ENCODE assay signal across 29 cellular contexts in the genomic region with DNA sequence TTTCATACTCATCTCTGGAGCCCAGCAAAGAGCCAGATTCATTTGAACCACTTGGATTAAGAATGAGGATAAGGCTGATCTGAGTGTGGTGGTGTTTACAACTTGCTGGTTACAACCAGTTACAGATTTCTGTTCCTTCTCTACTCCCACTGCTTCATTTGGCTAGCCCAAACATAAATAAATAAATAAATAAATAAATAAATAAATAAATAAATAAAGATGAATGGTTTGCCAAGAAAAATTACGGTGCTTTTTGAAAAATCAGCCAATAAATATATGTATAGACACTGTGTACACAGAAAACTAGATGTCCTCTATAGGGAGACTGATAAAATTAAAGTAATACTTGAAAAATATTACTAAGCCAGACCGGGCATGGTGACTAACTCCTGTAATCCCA. TPM values are rescaled to one million over a fixed set of nuclear protein-coding genes. Genes with fewer than 3 reads are reported as not detected.
DNase-seq lines count a peak whose midpoint lies in the region; ATAC-seq lines count a peak whose summit lies in the region.
"Had no signal": no experiment of that assay in that cellular context is flagged by ENCODE, and none has a peak within 500 bp of the region (broad histone marks: within the 10 kb centered on the region; RNA-seq: fewer than 3 reads in every experiment).

No MANE protein-coding gene starts in this region.

- no peak overlapping the region for H3K4me3 Mint-ChIP-seq in activated CD4-positive, alpha-beta T cell treated with anti-CD3 and anti-CD28 coated beads for 36 hours
- no peak overlapping the region for H3K4me3 Mint-ChIP-seq in activated naive CD4-positive, alpha-beta T cell treated with anti-CD3 and anti-CD28 coated beads, Interleukin-2, amount 10 ng/mL, durations not matched to agents 7 days and 5 days
- no peak overlapping the region for H3K4me3 Mint-ChIP-seq in activated T-helper 17 cell treated with anti-CD3 and anti-CD28 coated beads, Interleukin-2, amount 50 U/mL, for 72 hours
- H3K4me3 Mint-ChIP-seq: CD14-positive monocyte; CD4-positive, alpha-beta memory T cell; CD4-positive, CD25-positive, alpha-beta regulatory T cell; CD8-positive, alpha-beta memory T cell had no signal

- H3K4me1 ChIP-seq in subcutaneous abdominal adipose tissue (ENCODE audit: control insufficient read depth in 5 of 5, insufficient read depth in 5 of 5, low read length in 5 of 5), result peaks cover 0 to 38% (median 20%) of the 10 kb centered on the region in 5 donors
- H3K4me1 ChIP-seq: BE2C, BLaER1 had no signal

- H3K9me3 ChIP-seq in subcutaneous abdominal adipose tissue (ENCODE audit: control insufficient read depth in 5 of 5, low read length in 5 of 5), result no peaks in the 10 kb centered on the region
- H3K9me3 ChIP-seq: BE2C, BLaER1 had no signal

- no peak for DNase-seq in activated CD4-positive, alpha-beta T cell treated with anti-CD3 and anti-CD28 coated beads for 36 hours
- DNase-seq in activated CD4-positive, alpha-beta T cell treated with anti-CD3 and anti-CD28 coated beads for 48 hours, result no peak
- no peak for DNase-seq in activated naive CD4-positive, alpha-beta T cell treated with anti-CD3 and anti-CD28 coated beads, Interleukin-2, amount 50 U/mL, for 72 hours (ENCODE audit: low spot score in 2 of 2)
- DNase-seq in activated naive CD4-positive, alpha-beta T cell treated with anti-CD3 and anti-CD28 coated beads, Interleukin-2, amount 10 ng/mL, durations not matched to agents 7 days and 5 days, result no peak
- DNase-seq in midbrain (lab: John Stamatoyannopoulos, UW), result no peak
- DNase-seq: ACHN; BE2C; C1 segment of cervical spinal cord; CD4-positive, alpha-beta memory T cell; CD4-positive, CD25-positive, alpha-beta regulatory T cell; CD8-positive, alpha-beta memory T cell; COR-L47; DMS 273 treated with DMSO at 0.1 percent for 48 hours; DMS153; DMS53; DMS79; DND-41; EL; GDM1 had no signal

- H3K9ac ChIP-seq in subcutaneous abdominal adipose tissue (ENCODE audit: low read length in 5 of 5), result peak overlapping the region in 1 of 5 donors; percentile 39
- H3K9ac ChIP-seq: BLaER1 had no signal

- CTCF ChIA-PET in activated CD4-positive, alpha-beta T cell treated with anti-CD3 and anti-CD28 coated beads for 36 hours (lab: Charles Lee), result no interaction called here
- CTCF ChIA-PET in activated naive CD4-positive, alpha-beta T cell treated with anti-CD3 and anti-CD28 coated beads, Interleukin-2, amount 10 ng/mL, durations not matched to agents 7 days and 5 days (lab: Charles Lee), result no interaction called here

- peaks cover 8% of the 10 kb centered on the region for H3K4me1 Mint-ChIP-seq in activated CD4-positive, alpha-beta T cell treated with anti-CD3 and anti-CD28 coated beads for 36 hours
- no peaks in the 10 kb centered on the region for H3K4me1 Mint-ChIP-seq in activated naive CD4-positive, alpha-beta T cell treated with anti-CD3 and anti-CD28 coated beads, Interleukin-2, amount 10 ng/mL, durations not matched to agents 7 days and 5 days
- H3K4me1 Mint-ChIP-seq in activated T-helper 17 cell treated with anti-CD3 and anti-CD28 coated beads, Interleukin-2, amount 50 U/mL, for 72 hours, result peaks cover 7% of the 10 kb centered on the region
- H3K4me1 Mint-ChIP-seq: CD14-positive monocyte; CD4-positive, alpha-beta memory T cell; CD8-positive, alpha-beta memory T cell had no signal

- H3K27ac ChIP-seq in subcutaneous abdominal adipose tissue (ENCODE audit: low read depth, low read length), result peak overlapping the region; percentile 24
- H3K27ac ChIP-seq: 22Rv1, BLaER1 had no signal

- peak; percentile 30 for ATAC-seq in activated CD4-positive, alpha-beta T cell treated with anti-CD3 and anti-CD28 coated beads for 36 hours
- peak; percentile 33 to 57 for ATAC-seq in activated naive CD4-positive, alpha-beta T cell treated with anti-CD3 and anti-CD28 coated beads, Interleukin-2, amount 50 U/mL, for 72 hours
- peak; percentile 42 for ATAC-seq in activated T-helper 17 cell treated with anti-CD3 and anti-CD28 coated beads, Interleukin-2, amount 50 U/mL, for 72 hours (replicated peaks)
- ATAC-seq in GM21390 (IDR thresholded peaks at IDR 0.05; ENCODE audit: unreplicated experiment), result no peak

- intact Hi-C loops in activated CD4-positive, alpha-beta T cell treated with anti-CD3 and anti-CD28 coated beads for 36 hours (cut with DNase I, micrococcal nuclease), result loop anchor here in 1 of 2 experiments (10.0 kb wide), 1 partner anchor 537 kb away; no protein-coding TSS in a partner anchor

- H3K27ac Mint-ChIP-seq in activated CD4-positive, alpha-beta T cell treated with anti-CD3 and anti-CD28 coated beads for 36 hours, result no peak overlapping the region
- no peak overlapping the region for H3K27ac Mint-ChIP-seq in activated naive CD4-positive, alpha-beta T cell treated with anti-CD3 and anti-CD28 coated beads, Interleukin-2, amount 50 U/mL, for 72 hours
- H3K27ac Mint-ChIP-seq in activated naive CD4-positive, alpha-beta T cell treated with anti-CD3 and anti-CD28 coated beads, Interleukin-2, amount 10 ng/mL, durations not matched to agents 7 days and 5 days, result no peak overlapping the region
- H3K27ac Mint-ChIP-seq in activated T-helper 17 cell treated with anti-CD3 and anti-CD28 coated beads, Interleukin-2, amount 50 U/mL, for 72 hours, result no peak overlapping the region
- H3K27ac Mint-ChIP-seq: CD4-positive, alpha-beta memory T cell; CD4-positive, CD25-positive, alpha-beta regulatory T cell; CD8-positive, alpha-beta memory T cell had no signal

- POLR2A ChIA-PET in activated CD4-positive, alpha-beta T cell treated with anti-CD3 and anti-CD28 coated beads for 36 hours (lab: Charles Lee), result no interaction called here

- no peaks in the 10 kb centered on the region for H3K9me3 Mint-ChIP-seq in activated CD4-positive, alpha-beta T cell treated with anti-CD3 and anti-CD28 coated beads for 36 hours (ENCODE audit: low read depth)
- no peaks in the 10 kb centered on the region for H3K9me3 Mint-ChIP-seq in activated naive CD4-positive, alpha-beta T cell treated with anti-CD3 and anti-CD28 coated beads, Interleukin-2, amount 50 U/mL, for 72 hours
- no peaks in the 10 kb centered on the region for H3K9me3 Mint-ChIP-seq in activated naive CD4-positive, alpha-beta T cell treated with anti-CD3 and anti-CD28 coated beads, Interleukin-2, amount 10 ng/mL, durations not matched to agents 7 days and 5 days
- H3K9me3 Mint-ChIP-seq in activated T-helper 17 cell treated with anti-CD3 and anti-CD28 coated beads, Interleukin-2, amount 50 U/mL, for 72 hours, result no peaks in the 10 kb centered on the region
- H3K9me3 Mint-ChIP-seq: CD14-positive monocyte; CD4-positive, CD25-positive, alpha-beta regulatory T cell; CD8-positive, alpha-beta memory T cell had no signal

- peaks cover 0 to 8% (median 0%) of the 10 kb centered on the region in 5 donors for H3K36me3 ChIP-seq in subcutaneous abdominal adipose tissue (ENCODE audit: control insufficient read depth in 5 of 5, insufficient read depth in 5 of 5, low read length in 5 of 5)
- H3K36me3 ChIP-seq: BE2C had no signal

- H3K4me3 ChIP-seq in subcutaneous abdominal adipose tissue (ENCODE audit: low read depth in 1 of 5, low read length in 5 of 5), result no peak overlapping the region
- H3K4me3 ChIP-seq: BLaER1 had no signal

- no peaks in the 10 kb centered on the region for H3K27me3 Mint-ChIP-seq in activated CD4-positive, alpha-beta T cell treated with anti-CD3 and anti-CD28 coated beads for 36 hours
- H3K27me3 Mint-ChIP-seq in activated naive CD4-positive, alpha-beta T cell treated with anti-CD3 and anti-CD28 coated beads, Interleukin-2, amount 10 ng/mL, durations not matched to agents 7 days and 5 days, result peaks cover 35% of the 10 kb centered on the region
- no peaks in the 10 kb centered on the region for H3K27me3 Mint-ChIP-seq in activated T-helper 17 cell treated with anti-CD3 and anti-CD28 coated beads, Interleukin-2, amount 50 U/mL, for 72 hours
- H3K27me3 Mint-ChIP-seq: CD4-positive, alpha-beta memory T cell had no signal

- H3K36me3 Mint-ChIP-seq in activated CD4-positive, alpha-beta T cell treated with anti-CD3 and anti-CD28 coated beads for 36 hours (ENCODE audit: low read depth), result no peaks in the 10 kb centered on the region
- H3K36me3 Mint-ChIP-seq in activated naive CD4-positive, alpha-beta T cell treated with anti-CD3 and anti-CD28 coated beads, Interleukin-2, amount 50 U/mL, for 72 hours, result no peaks in the 10 kb centered on the region
- H3K36me3 Mint-ChIP-seq in activated naive CD4-positive, alpha-beta T cell treated with anti-CD3 and anti-CD28 coated beads, Interleukin-2, amount 10 ng/mL, durations not matched to agents 7 days and 5 days, result no peaks in the 10 kb centered on the region
- H3K36me3 Mint-ChIP-seq in activated T-helper 17 cell treated with anti-CD3 and anti-CD28 coated beads, Interleukin-2, amount 50 U/mL, for 72 hours (ENCODE audit: low read depth), result no peaks in the 10 kb centered on the region
- H3K36me3 Mint-ChIP-seq: CD14-positive monocyte; CD4-positive, alpha-beta memory T cell; CD4-positive, CD25-positive, alpha-beta regulatory T cell had no signal

- H3K27me3 ChIP-seq in subcutaneous abdominal adipose tissue (ENCODE audit: control insufficient read depth in 5 of 5, insufficient read depth in 4 of 5, low read length in 5 of 5), result no peaks in the 10 kb centered on the region
- H3K27me3 ChIP-seq: BE2C, BLaER1 had no signal

RNA-seq across cellular contexts. Expression of gene RPL9, which starts 17.1 kb away (rescaled TPM):
- total RNA-seq in activated CD4-positive, alpha-beta T cell treated with anti-CD3 and anti-CD28 coated beads for 36 hours, result 1,000 to 10,000 TPM; 1,442 to 2,369 TPM
- 1,000 to 10,000 TPM; 1,913 to 2,275 TPM for total RNA-seq in activated naive CD4-positive, alpha-beta T cell treated with anti-CD3 and anti-CD28 coated beads, Interleukin-2, amount 50 U/mL, for 72 hours
- 1,000 to 10,000 TPM; 1,910 to 2,087 TPM for total RNA-seq in activated T-helper 17 cell treated with anti-CD3 and anti-CD28 coated beads, Interleukin-2, amount 50 U/mL, for 72 hours

RNA-seq across cellular contexts. Expression of gene LIAS, which starts 17.3 kb away (rescaled TPM):
- total RNA-seq in activated CD4-positive, alpha-beta T cell treated with anti-CD3 and anti-CD28 coated beads for 36 hours, result 10 to 100 TPM; 30.7 to 35.5 TPM
- 10 to 100 TPM; 23.2 to 40.2 TPM for total RNA-seq in activated naive CD4-positive, alpha-beta T cell treated with anti-CD3 and anti-CD28 coated beads, Interleukin-2, amount 50 U/mL, for 72 hours
- total RNA-seq in activated T-helper 17 cell treated with anti-CD3 and anti-CD28 coated beads, Interleukin-2, amount 50 U/mL, for 72 hours, result 10 to 100 TPM; 22.5 to 24.3 TPM

RNA-seq across cellular contexts. Expression of gene KLB, which starts 34.9 kb away (rescaled TPM):
- total RNA-seq in activated CD4-positive, alpha-beta T cell treated with anti-CD3 and anti-CD28 coated beads for 36 hours, result not detected
- not detected for total RNA-seq in activated naive CD4-positive, alpha-beta T cell treated with anti-CD3 and anti-CD28 coated beads, Interleukin-2, amount 50 U/mL, for 72 hours
- not detected for total RNA-seq in activated T-helper 17 cell treated with anti-CD3 and anti-CD28 coated beads, Interleukin-2, amount 50 U/mL, for 72 hours
- total RNA-seq: A172; A673; CD4-positive, alpha-beta memory T cell; CD4-positive, CD25-positive, alpha-beta regulatory T cell; CD8-positive, alpha-beta memory T cell; Daoy; G401 had no signal
